8 cellular contexts compared by ENCODE assay signal in genomic region chr14:100239840-100240724, GRCh38. TPM values are rescaled to one million over a fixed set of nuclear protein-coding genes. Genes with fewer than 3 reads are reported as not detected.
DNase-seq lines count a peak whose midpoint lies in the region; ATAC-seq and TF ChIP-seq lines count a peak whose summit lies in the region.

No MANE protein-coding gene starts in this region.

- peaks cover 43 to 44% (median 44%) of the 10 kb centered on the region in 3 donors for H3K4me1 Mint-ChIP-seq in IgD-negative memory B cell
- H3K4me1 Mint-ChIP-seq in activated T-helper 2 cell treated with anti-CD3 and anti-CD28 coated beads, Interferon-gamma antibody, Interleukin-2, Interleukin-4, amounts not matched to agents 10 μg/mL and 5 μg/mL and 100 μg/mL, durations not matched to agents 14 hours and 24 hours and 36 hours (ENCODE audit: low read depth): peaks cover 48% of the 10 kb centered on the region
- peaks cover 37% of the 10 kb centered on the region for H3K4me1 Mint-ChIP-seq in nephron

- no peaks in the 10 kb centered on the region for H3K27me3 ChIP-seq in Panc1 (ENCODE audit: control insufficient read depth, insufficient read depth, low read length)

- H3K4me3 ChIP-seq in Panc1 (ENCODE audit: low read depth in 2 of 2, low read length in 2 of 2) (peak overlapping the region; percentile 58 to 77), fibroblast of pulmonary artery (replicated peaks; ENCODE audit: low read depth, low read length) (peak overlapping the region; percentile 85)

- H3K4me1 ChIP-seq in Panc1 (ENCODE audit: control insufficient read depth, insufficient read depth, low read length): peaks cover 14% of the 10 kb centered on the region

- no peaks in the 10 kb centered on the region for H3K9me3 ChIP-seq in Panc1 (ENCODE audit: control insufficient read depth, insufficient read depth, low read depth, low read length)

- no peaks in the 10 kb centered on the region for H3K9me3 Mint-ChIP-seq in IgD-negative memory B cell
- no peaks in the 10 kb centered on the region for H3K9me3 Mint-ChIP-seq in activated T-helper 2 cell treated with anti-CD3 and anti-CD28 coated beads, Interferon-gamma antibody, Interleukin-2, Interleukin-4, amounts not matched to agents 10 μg/mL and 5 μg/mL and 100 μg/mL, durations not matched to agents 14 hours and 24 hours and 36 hours
- H3K9me3 Mint-ChIP-seq in nephron: no peaks in the 10 kb centered on the region

- H3K4me3 Mint-ChIP-seq in IgD-negative memory B cell: peak overlapping the region; percentile 90 to 99 (median 95)
- H3K4me3 Mint-ChIP-seq in activated T-helper 2 cell treated with anti-CD3 and anti-CD28 coated beads, Interferon-gamma antibody, Interleukin-2, Interleukin-4, amounts not matched to agents 10 μg/mL and 5 μg/mL and 100 μg/mL, durations not matched to agents 14 hours and 24 hours and 36 hours (ENCODE audit: low read depth): peak overlapping the region; percentile 87
- peak overlapping the region; percentile 92 to 95 (median 93) for H3K4me3 Mint-ChIP-seq in nephron

- DNase-seq in DMS114 treated with DMSO at 0.1 percent for 48 hours (lab: John Stamatoyannopoulos, UW; ENCODE audit: unreplicated experiment) (peak; percentile 71), Panc1 (ENCODE audit: low read depth, low spot score) (no peak), fibroblast of pulmonary artery (ENCODE audit: low read depth) (peak; percentile 96)
- DNase-seq in activated T-helper 2 cell treated with anti-CD3 and anti-CD28 coated beads, Interferon-gamma antibody, Interleukin-2, Interleukin-4, amounts not matched to agents 10 μg/mL and 5 μg/mL and 100 μg/mL, durations not matched to agents 14 hours and 24 hours and 36 hours (ENCODE audit: low spot score): peak; percentile 83
- DNase-seq in stimulated activated naive CD4-positive, alpha-beta T cell treated with Interleukin-2 at 50 U/mL for 16 hours (lab: John Stamatoyannopoulos, UW): peak; percentile 82

- TF ChIP-seq CTCF in Panc1 (IDR thresholded peaks at IDR 0.05) (peak; percentile 92), fibroblast of pulmonary artery (IDR thresholded peaks at IDR 0.05; ENCODE audit: low read length, missing control alignments) (peak; percentile 13), nephron (IDR thresholded peaks at IDR 0.05; ENCODE audit: unreplicated experiment in 3 of 3) (peak; percentile 66 to 71 (median 70))

- CTCF ChIA-PET in Panc1 (lab: Charles Lee): interaction anchor here (0.6 kb wide), 1 partner anchor 10 kb away, joined by 3 read pairs; no protein-coding TSS in a partner anchor

- ATAC-seq in GM21529 (IDR thresholded peaks at IDR 0.05; ENCODE audit: unreplicated experiment) (peak; percentile 36), Panc1 (peak; percentile 71)

- BruUV-seq in Panc1 (replicated peaks; lab: Mats Ljungman, UMichigan): no TSS peak

- in situ Hi-C loops in Panc1 (cut with HindIII; ENCODE audit: low pct_unique_long_range_greater_than_20kb, low sequenced_read_pairs): no loop called here

- H3K27me3 Mint-ChIP-seq in IgD-negative memory B cell (no peaks in the 10 kb centered on the region), nephron (ENCODE audit: low read depth) (no peaks in the 10 kb centered on the region)
- no peaks in the 10 kb centered on the region for H3K27me3 Mint-ChIP-seq in activated T-helper 2 cell treated with anti-CD3 and anti-CD28 coated beads, Interferon-gamma antibody, Interleukin-2, Interleukin-4, amounts not matched to agents 10 μg/mL and 5 μg/mL and 100 μg/mL, durations not matched to agents 14 hours and 24 hours and 36 hours (ENCODE audit: low read depth)

- POLR2A ChIA-PET in Panc1 (lab: Charles Lee): no interaction called here

- peak overlapping the region; percentile 93 to 99 (median 95) for H3K27ac Mint-ChIP-seq in IgD-negative memory B cell
- peak overlapping the region; percentile 83 for H3K27ac Mint-ChIP-seq in activated T-helper 2 cell treated with anti-CD3 and anti-CD28 coated beads, Interferon-gamma antibody, Interleukin-2, Interleukin-4, amounts not matched to agents 10 μg/mL and 5 μg/mL and 100 μg/mL, durations not matched to agents 14 hours and 24 hours and 36 hours
- peak overlapping the region; percentile 95 to 99 (median 97) for H3K27ac Mint-ChIP-seq in nephron

- peak overlapping the region; percentile 71 for H3K27ac ChIP-seq in Panc1 (ENCODE audit: low read length)

- intact Hi-C loops in Panc1 (cut with micrococcal nuclease; ENCODE audit: unreplicated experiment): no loop called here
- intact Hi-C loops in activated T-helper 2 cell treated with anti-CD3 and anti-CD28 coated beads, Interferon-gamma antibody, Interleukin-2, Interleukin-4, amounts not matched to agents 10 μg/mL and 5 μg/mL and 100 μg/mL, durations not matched to agents 14 hours and 24 hours and 36 hours (cut with micrococcal nuclease): loop anchor here (2.0 to 5.0 kb wide), 5 partner anchors 17 to 171 kb away; a partner anchor contains a TSS

- peaks cover 3% of the 10 kb centered on the region for H3K36me3 Mint-ChIP-seq in IgD-negative memory B cell
- H3K36me3 Mint-ChIP-seq in activated T-helper 2 cell treated with anti-CD3 and anti-CD28 coated beads, Interferon-gamma antibody, Interleukin-2, Interleukin-4, amounts not matched to agents 10 μg/mL and 5 μg/mL and 100 μg/mL, durations not matched to agents 14 hours and 24 hours and 36 hours (ENCODE audit: low read depth): peaks cover 53% of the 10 kb centered on the region
- H3K36me3 Mint-ChIP-seq in nephron (ENCODE audit: low read depth): peaks cover 21% of the 10 kb centered on the region

- peaks cover 3% of the 10 kb centered on the region; the same call in 1 of the 2 replicates for H3K36me3 ChIP-seq in Panc1 (ENCODE audit: control insufficient read depth, insufficient read depth, low read length)

RNA-seq across cellular contexts. Expression of gene YY1, which starts 1.1 kb away (rescaled TPM):
- polyA plus RNA-seq in IgD-negative memory B cell: 17.7 TPM
- 71.3 TPM for total RNA-seq in Panc1 (2021; ENCODE audit: unreplicated experiment)
- polyA plus RNA-seq in Panc1 (2012; ENCODE audit: insufficient read length): 39.7 TPM
- 105 TPM in 2 replicates for total RNA-seq in activated T-helper 2 cell treated with anti-CD3 and anti-CD28 coated beads, Interferon-gamma antibody, Interleukin-2, Interleukin-4, amounts not matched to agents 10 μg/mL and 5 μg/mL and 100 μg/mL, durations not matched to agents 14 hours and 24 hours and 36 hours

Comparison
In these comparisons a context has a peak if more than half of its experiments do, and no peak if none do; other contexts are left out.
1. CTCF ChIP-seq: peak in every context shown above with its lines; median percentile 92 in Panc1; 70 in nephron; 13 in fibroblast of pulmonary artery.